1 cellular context compared by ENCODE assay signal in the genomic region with DNA sequence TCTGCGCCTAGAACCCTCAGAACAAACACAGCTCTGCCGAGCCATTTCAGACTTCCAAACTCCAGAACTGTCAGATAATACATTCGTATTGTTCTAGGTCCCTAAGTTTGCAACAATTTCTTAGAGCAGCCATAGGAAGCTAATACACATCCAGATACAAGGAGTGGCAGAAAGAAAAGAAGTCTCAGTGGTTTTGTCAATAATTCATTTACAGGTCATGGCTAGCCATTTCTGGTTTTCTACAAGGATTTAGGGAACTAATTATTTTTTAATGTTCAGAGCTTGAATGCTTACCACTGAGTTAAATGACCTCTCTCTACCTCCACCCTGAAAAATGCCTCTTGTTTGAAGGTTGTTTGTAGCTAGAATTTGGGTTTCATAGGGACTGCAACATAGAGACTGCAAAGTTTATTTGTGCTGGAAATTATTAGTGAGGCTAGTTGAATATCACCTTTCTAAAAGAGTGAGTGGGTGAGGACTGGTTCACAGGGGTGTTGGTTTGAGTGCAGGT.
TF ChIP-seq lines count a peak whose summit lies in the region.

No MANE protein-coding gene starts in this region.

TF ChIP-seq in GM12878, 131 proteins besides CTCF, POLR2A, EP300 and RAD21 (continued from another document):
- TF ChIP-seq, protein P1, sequence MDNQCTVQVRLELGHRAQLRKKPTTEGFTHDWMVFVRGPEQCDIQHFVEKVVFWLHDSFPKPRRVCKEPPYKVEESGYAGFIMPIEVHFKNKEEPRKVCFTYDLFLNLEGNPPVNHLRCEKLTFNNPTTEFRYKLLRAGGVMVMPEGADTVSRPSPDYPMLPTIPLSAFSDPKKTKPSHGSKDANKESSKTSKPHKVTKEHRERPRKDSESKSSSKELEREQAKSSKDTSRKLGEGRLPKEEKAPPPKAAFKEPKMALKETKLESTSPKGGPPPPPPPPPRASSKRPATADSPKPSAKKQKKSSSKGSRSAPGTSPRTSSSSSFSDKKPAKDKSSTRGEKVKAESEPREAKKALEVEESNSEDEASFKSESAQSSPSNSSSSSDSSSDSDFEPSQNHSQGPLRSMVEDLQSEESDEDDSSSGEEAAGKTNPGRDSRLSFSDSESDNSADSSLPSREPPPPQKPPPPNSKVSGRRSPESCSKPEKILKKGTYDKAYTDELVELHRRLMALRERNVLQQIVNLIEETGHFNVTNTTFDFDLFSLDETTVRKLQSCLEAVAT (IDR thresholded peaks at IDR 0.05): no peak
- TF ChIP-seq FOS (IDR thresholded peaks at IDR 0.05; ENCODE audit: borderline replicate concordance, extremely low read depth, insufficient read length) (no peak), RELA (IDR thresholded peaks at IDR 0.05; ENCODE audit: borderline replicate concordance, partially characterized antibody) (no peak), IKZF1 (conservative IDR thresholded peaks at IDR 0.05) (peak; percentile 43; the same call in 1 of the 2 replicates), GATAD2B (conservative IDR thresholded peaks at IDR 0.05; ENCODE audit: low read depth) (peak; percentile 46; the same call in 1 of the 2 replicates), DPF2 (IDR thresholded peaks at IDR 0.05) (0 out of 2 replicates have a peak, but pooled peaks have one; percentile 43), WRNIP1 (IDR thresholded peaks at IDR 0.05; ENCODE audit: borderline replicate concordance, low read depth, low read length) (no peak), SP1 (IDR thresholded peaks at IDR 0.05; ENCODE audit: low read depth, low read length) (no peak), MTA2 (IDR thresholded peaks at IDR 0.05; ENCODE audit: low read depth) (peak; percentile 90), NR2F1 (conservative IDR thresholded peaks at IDR 0.05) (peak; percentile 45; the same call in 1 of the 2 replicates), EGR1 (IDR thresholded peaks at IDR 0.05; ENCODE audit: borderline replicate concordance in 1 of 2, low read depth in 2 of 2, low read length in 2 of 2) (no peak)
- TF ChIP-seq, protein P2, sequence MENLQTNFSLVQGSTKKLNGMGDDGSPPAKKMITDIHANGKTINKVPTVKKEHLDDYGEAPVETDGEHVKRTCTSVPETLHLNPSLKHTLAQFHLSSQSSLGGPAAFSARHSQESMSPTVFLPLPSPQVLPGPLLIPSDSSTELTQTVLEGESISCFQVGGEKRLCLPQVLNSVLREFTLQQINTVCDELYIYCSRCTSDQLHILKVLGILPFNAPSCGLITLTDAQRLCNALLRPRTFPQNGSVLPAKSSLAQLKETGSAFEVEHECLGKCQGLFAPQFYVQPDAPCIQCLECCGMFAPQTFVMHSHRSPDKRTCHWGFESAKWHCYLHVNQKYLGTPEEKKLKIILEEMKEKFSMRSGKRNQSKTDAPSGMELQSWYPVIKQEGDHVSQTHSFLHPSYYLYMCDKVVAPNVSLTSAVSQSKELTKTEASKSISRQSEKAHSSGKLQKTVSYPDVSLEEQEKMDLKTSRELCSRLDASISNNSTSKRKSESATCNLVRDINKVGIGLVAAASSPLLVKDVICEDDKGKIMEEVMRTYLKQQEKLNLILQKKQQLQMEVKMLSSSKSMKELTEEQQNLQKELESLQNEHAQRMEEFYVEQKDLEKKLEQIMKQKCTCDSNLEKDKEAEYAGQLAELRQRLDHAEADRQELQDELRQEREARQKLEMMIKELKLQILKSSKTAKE (IDR thresholded peaks at IDR 0.05; ENCODE audit: low read depth, poor library complexity, severe bottlenecking): peak; percentile 21
- TF ChIP-seq, protein P3, sequence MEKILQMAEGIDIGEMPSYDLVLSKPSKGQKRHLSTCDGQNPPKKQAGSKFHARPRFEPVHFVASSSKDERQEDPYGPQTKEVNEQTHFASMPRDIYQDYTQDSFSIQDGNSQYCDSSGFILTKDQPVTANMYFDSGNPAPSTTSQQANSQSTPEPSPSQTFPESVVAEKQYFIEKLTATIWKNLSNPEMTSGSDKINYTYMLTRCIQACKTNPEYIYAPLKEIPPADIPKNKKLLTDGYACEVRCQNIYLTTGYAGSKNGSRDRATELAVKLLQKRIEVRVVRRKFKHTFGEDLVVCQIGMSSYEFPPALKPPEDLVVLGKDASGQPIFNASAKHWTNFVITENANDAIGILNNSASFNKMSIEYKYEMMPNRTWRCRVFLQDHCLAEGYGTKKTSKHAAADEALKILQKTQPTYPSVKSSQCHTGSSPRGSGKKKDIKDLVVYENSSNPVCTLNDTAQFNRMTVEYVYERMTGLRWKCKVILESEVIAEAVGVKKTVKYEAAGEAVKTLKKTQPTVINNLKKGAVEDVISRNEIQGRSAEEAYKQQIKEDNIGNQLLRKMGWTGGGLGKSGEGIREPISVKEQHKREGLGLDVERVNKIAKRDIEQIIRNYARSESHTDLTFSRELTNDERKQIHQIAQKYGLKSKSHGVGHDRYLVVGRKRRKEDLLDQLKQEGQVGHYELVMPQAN (conservative IDR thresholded peaks at IDR 0.05): no peak
- TF ChIP-seq, protein P4, sequence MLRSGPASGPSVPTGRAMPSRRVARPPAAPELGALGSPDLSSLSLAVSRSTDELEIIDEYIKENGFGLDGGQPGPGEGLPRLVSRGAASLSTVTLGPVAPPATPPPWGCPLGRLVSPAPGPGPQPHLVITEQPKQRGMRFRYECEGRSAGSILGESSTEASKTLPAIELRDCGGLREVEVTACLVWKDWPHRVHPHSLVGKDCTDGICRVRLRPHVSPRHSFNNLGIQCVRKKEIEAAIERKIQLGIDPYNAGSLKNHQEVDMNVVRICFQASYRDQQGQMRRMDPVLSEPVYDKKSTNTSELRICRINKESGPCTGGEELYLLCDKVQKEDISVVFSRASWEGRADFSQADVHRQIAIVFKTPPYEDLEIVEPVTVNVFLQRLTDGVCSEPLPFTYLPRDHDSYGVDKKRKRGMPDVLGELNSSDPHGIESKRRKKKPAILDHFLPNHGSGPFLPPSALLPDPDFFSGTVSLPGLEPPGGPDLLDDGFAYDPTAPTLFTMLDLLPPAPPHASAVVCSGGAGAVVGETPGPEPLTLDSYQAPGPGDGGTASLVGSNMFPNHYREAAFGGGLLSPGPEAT (IDR thresholded peaks at IDR 0.05; ENCODE audit: low read depth): 0 out of 2 replicates have a peak, but pooled peaks have one; percentile 32
- TF ChIP-seq, protein P5, sequence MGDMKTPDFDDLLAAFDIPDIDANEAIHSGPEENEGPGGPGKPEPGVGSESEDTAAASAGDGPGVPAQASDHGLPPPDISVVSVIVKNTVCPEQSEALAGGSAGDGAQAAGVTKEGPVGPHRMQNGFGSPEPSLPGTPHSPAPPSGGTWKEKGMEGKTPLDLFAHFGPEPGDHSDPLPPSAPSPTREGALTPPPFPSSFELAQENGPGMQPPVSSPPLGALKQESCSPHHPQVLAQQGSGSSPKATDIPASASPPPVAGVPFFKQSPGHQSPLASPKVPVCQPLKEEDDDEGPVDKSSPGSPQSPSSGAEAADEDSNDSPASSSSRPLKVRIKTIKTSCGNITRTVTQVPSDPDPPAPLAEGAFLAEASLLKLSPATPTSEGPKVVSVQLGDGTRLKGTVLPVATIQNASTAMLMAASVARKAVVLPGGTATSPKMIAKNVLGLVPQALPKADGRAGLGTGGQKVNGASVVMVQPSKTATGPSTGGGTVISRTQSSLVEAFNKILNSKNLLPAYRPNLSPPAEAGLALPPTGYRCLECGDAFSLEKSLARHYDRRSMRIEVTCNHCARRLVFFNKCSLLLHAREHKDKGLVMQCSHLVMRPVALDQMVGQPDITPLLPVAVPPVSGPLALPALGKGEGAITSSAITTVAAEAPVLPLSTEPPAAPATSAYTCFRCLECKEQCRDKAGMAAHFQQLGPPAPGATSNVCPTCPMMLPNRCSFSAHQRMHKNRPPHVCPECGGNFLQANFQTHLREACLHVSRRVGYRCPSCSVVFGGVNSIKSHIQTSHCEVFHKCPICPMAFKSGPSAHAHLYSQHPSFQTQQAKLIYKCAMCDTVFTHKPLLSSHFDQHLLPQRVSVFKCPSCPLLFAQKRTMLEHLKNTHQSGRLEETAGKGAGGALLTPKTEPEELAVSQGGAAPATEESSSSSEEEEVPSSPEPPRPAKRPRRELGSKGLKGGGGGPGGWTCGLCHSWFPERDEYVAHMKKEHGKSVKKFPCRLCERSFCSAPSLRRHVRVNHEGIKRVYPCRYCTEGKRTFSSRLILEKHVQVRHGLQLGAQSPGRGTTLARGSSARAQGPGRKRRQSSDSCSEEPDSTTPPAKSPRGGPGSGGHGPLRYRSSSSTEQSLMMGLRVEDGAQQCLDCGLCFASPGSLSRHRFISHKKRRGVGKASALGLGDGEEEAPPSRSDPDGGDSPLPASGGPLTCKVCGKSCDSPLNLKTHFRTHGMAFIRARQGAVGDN (IDR thresholded peaks at IDR 0.05): peak; percentile 16; the same call in 1 of the 2 replicates
